In the genomic region with DNA sequence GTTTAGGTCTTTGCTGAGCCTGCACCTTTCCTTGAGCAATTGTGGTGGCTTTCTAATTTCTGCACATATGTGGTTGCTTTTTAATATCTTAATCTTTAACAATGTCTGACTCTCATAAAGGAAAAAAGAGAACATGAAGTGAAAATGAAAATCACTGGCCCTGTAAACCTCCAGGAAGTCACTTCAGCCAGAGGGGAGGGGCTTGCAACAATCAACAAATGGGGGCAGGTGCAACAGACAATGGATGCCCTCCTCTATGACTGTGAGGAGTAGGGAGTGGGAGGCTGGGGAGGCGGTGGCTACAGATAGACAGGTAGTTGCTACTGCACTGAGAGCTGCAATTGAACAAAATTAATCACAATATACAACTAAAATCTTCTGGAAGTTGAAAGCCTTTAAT, we compare ENCODE assay signal across 13 cellular contexts.
DNase-seq lines count a peak whose midpoint lies in the region; ATAC-seq, FAIRE-seq and TF ChIP-seq lines count a peak whose summit lies in the region.
"Had no signal": no experiment of that assay in that cellular context is flagged by ENCODE, and none has a peak within 500 bp of the region (broad histone marks: within the 10 kb centered on the region; RNA-seq: fewer than 3 reads in every experiment).

No MANE protein-coding gene starts in this region.

- H3K36me3 Mint-ChIP-seq in activated T-cell treated with anti-CD3 and anti-CD28 coated beads, Interleukin-2, amount 50 U/mL, for 24 hours (ENCODE audit: low read depth): no peaks in the 10 kb centered on the region
- H3K36me3 Mint-ChIP-seq in activated CD4-positive, alpha-beta T cell treated with anti-CD3 and anti-CD28 coated beads, Interleukin-2, amount 10 ng/mL, durations not matched to agents 7 days and 5 days (ENCODE audit: low read depth): no peaks in the 10 kb centered on the region
- H3K36me3 Mint-ChIP-seq: activated naive CD8-positive, alpha-beta T cell treated with anti-CD3 and anti-CD28 coated beads, Interleukin-2, amount 10 ng/mL, durations not matched to agents 7 days and 5 days had no signal

- POLR2A ChIA-PET in activated CD4-positive, alpha-beta T cell treated with anti-CD3 and anti-CD28 coated beads, Interleukin-2, amount 10 ng/mL, durations not matched to agents 7 days and 5 days (lab: Charles Lee): no interaction called here

- TF ChIP-seq POLR2A in GM12891 (IDR thresholded peaks at IDR 0.05; ENCODE audit: low read depth, low read length): no peak

- H3K9me3 Mint-ChIP-seq in activated T-cell treated with anti-CD3 and anti-CD28 coated beads, Interleukin-2, amount 50 U/mL, for 24 hours: peaks cover 4% of the 10 kb centered on the region
- H3K9me3 Mint-ChIP-seq in activated CD4-positive, alpha-beta T cell treated with anti-CD3 and anti-CD28 coated beads, Interleukin-2, amount 10 ng/mL, durations not matched to agents 7 days and 5 days: no peaks in the 10 kb centered on the region
- H3K9me3 Mint-ChIP-seq: activated naive CD8-positive, alpha-beta T cell treated with anti-CD3 and anti-CD28 coated beads, Interleukin-2, amount 10 ng/mL, durations not matched to agents 7 days and 5 days; effector memory CD8-positive, alpha-beta T cell had no signal

- no peak for FAIRE-seq in GM12891 (lab: Jason Lieb, UNC)

- H3K27me3 Mint-ChIP-seq in activated T-cell treated with anti-CD3 and anti-CD28 coated beads, Interleukin-2, amount 50 U/mL, for 24 hours: no peaks in the 10 kb centered on the region
- H3K27me3 Mint-ChIP-seq in activated CD4-positive, alpha-beta T cell treated with anti-CD3 and anti-CD28 coated beads, Interleukin-2, amount 10 ng/mL, durations not matched to agents 7 days and 5 days: no peaks in the 10 kb centered on the region
- H3K27me3 Mint-ChIP-seq: activated naive CD8-positive, alpha-beta T cell treated with anti-CD3 and anti-CD28 coated beads, Interleukin-2, amount 10 ng/mL, durations not matched to agents 7 days and 5 days; effector memory CD8-positive, alpha-beta T cell had no signal

- DNase-seq in GM12891 (ENCODE audit: insufficient read length, low spot score) (no peak), HUDEP-2 (lab: John Stamatoyannopoulos, UW; ENCODE audit: unreplicated experiment in 76 of 76) (no peak)
- DNase-seq in activated naive CD4-positive, alpha-beta T cell (lab: John Stamatoyannopoulos, UW): no peak
- DNase-seq in activated T-cell treated with anti-CD3 and anti-CD28 coated beads, Interleukin-2, amount 50 U/mL, for 24 hours: no peak
- DNase-seq in activated CD4-positive, alpha-beta T cell treated with anti-CD3 and anti-CD28 coated beads, Interleukin-2, amount 10 ng/mL, durations not matched to agents 7 days and 5 days: no peak
- DNase-seq: activated CD4-positive, CD25-positive, alpha-beta regulatory T cell; activated naive CD8-positive, alpha-beta T cell treated with anti-CD3 and anti-CD28 coated beads, Interleukin-2, amount 10 ng/mL, durations not matched to agents 7 days and 5 days; effector memory CD8-positive, alpha-beta T cell; NCI-H2081 treated with DMSO at 0.1 percent for 48 hours; right cardiac atrium had no signal

- H3K4me1 Mint-ChIP-seq in activated T-cell treated with anti-CD3 and anti-CD28 coated beads, Interleukin-2, amount 50 U/mL, for 24 hours (ENCODE audit: low read depth): no peaks in the 10 kb centered on the region
- no peaks in the 10 kb centered on the region for H3K4me1 Mint-ChIP-seq in activated CD4-positive, alpha-beta T cell treated with anti-CD3 and anti-CD28 coated beads, Interleukin-2, amount 10 ng/mL, durations not matched to agents 7 days and 5 days
- H3K4me1 Mint-ChIP-seq: activated naive CD8-positive, alpha-beta T cell treated with anti-CD3 and anti-CD28 coated beads, Interleukin-2, amount 10 ng/mL, durations not matched to agents 7 days and 5 days had no signal

- CTCF ChIA-PET in activated CD4-positive, alpha-beta T cell treated with anti-CD3 and anti-CD28 coated beads, Interleukin-2, amount 10 ng/mL, durations not matched to agents 7 days and 5 days (lab: Charles Lee): no interaction called here

- no peak overlapping the region for H3K27ac Mint-ChIP-seq in activated T-cell treated with anti-CD3 and anti-CD28 coated beads, Interleukin-2, amount 50 U/mL, for 24 hours
- no peak overlapping the region for H3K27ac Mint-ChIP-seq in activated CD4-positive, alpha-beta T cell treated with anti-CD3 and anti-CD28 coated beads, Interleukin-2, amount 10 ng/mL, durations not matched to agents 7 days and 5 days
- H3K27ac Mint-ChIP-seq: activated naive CD8-positive, alpha-beta T cell treated with anti-CD3 and anti-CD28 coated beads, Interleukin-2, amount 10 ng/mL, durations not matched to agents 7 days and 5 days; effector memory CD8-positive, alpha-beta T cell had no signal

- ATAC-seq in GM19395 (IDR thresholded peaks at IDR 0.05; ENCODE audit: unreplicated experiment) (peak; percentile 88), HG02798 (IDR thresholded peaks at IDR 0.05; ENCODE audit: poor library complexity, unreplicated experiment) (peak; percentile 72), HG03558 (IDR thresholded peaks at IDR 0.05; ENCODE audit: extremely low read depth, unreplicated experiment) (peak; percentile 48)
- ATAC-seq: effector memory CD8-positive, alpha-beta T cell; right cardiac atrium had no signal

- no peak overlapping the region for H3K4me3 Mint-ChIP-seq in activated T-cell treated with anti-CD3 and anti-CD28 coated beads, Interleukin-2, amount 50 U/mL, for 24 hours
- H3K4me3 Mint-ChIP-seq in activated CD4-positive, alpha-beta T cell treated with anti-CD3 and anti-CD28 coated beads, Interleukin-2, amount 10 ng/mL, durations not matched to agents 7 days and 5 days: no peak overlapping the region
- H3K4me3 Mint-ChIP-seq: activated naive CD8-positive, alpha-beta T cell treated with anti-CD3 and anti-CD28 coated beads, Interleukin-2, amount 10 ng/mL, durations not matched to agents 7 days and 5 days; effector memory CD8-positive, alpha-beta T cell had no signal

TF ChIP-seq in GM12891, 5 proteins besides CTCF, POLR2A, EP300 and RAD21:
- no peak for TF ChIP-seq PAX5 (IDR thresholded peaks at IDR 0.05; ENCODE audit: insufficient read depth, low read length, severe bottlenecking)
- 0 out of 2 replicates have a peak, but pooled peaks have one; percentile 8 for TF ChIP-seq SPI1 (IDR thresholded peaks at IDR 0.05; ENCODE audit: low read depth, low read length)
